Comparison of ENCODE assay signal across 1 cellular context in genomic region chr11:77589521-77590193, GRCh38.
A peak's percentile ranks its signal among the peaks of the same experiment; 100 is the strongest.
TF ChIP-seq lines count a peak whose summit lies in the region.

A gene with protein sequence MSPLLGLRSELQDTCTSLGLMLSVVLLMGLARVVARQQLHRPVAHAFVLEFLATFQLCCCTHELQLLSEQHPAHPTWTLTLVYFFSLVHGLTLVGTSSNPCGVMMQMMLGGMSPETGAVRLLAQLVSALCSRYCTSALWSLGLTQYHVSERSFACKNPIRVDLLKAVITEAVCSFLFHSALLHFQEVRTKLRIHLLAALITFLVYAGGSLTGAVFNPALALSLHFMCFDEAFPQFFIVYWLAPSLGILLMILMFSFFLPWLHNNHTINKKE (plus strand): TSS chr11:77589953. CDS start chr11:77589993, 40 bp downstream.

TF ChIP-seq in HepG2, 621 proteins besides CTCF, POLR2A, EP300 and RAD21 (continued from another document and continues in another):
- TF ChIP-seq, protein P1, sequence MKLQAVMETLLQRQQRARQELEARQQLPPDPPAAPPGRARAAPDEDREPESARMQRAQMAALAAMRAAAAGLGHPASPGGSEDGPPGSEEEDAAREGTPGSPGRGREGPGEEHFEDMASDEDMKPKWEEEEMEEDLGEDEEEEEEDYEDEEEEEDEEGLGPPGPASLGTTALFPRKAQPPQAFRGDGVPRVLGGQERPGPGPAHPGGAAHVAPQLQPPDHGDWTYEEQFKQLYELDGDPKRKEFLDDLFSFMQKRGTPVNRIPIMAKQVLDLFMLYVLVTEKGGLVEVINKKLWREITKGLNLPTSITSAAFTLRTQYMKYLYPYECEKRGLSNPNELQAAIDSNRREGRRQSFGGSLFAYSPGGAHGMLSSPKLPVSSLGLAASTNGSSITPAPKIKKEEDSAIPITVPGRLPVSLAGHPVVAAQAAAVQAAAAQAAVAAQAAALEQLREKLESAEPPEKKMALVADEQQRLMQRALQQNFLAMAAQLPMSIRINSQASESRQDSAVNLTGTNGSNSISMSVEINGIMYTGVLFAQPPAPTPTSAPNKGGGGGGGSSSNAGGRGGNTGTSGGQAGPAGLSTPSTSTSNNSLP (IDR thresholded peaks at IDR 0.05; ENCODE audit: low read depth, low read length) = no peak
- TF ChIP-seq, protein P2, sequence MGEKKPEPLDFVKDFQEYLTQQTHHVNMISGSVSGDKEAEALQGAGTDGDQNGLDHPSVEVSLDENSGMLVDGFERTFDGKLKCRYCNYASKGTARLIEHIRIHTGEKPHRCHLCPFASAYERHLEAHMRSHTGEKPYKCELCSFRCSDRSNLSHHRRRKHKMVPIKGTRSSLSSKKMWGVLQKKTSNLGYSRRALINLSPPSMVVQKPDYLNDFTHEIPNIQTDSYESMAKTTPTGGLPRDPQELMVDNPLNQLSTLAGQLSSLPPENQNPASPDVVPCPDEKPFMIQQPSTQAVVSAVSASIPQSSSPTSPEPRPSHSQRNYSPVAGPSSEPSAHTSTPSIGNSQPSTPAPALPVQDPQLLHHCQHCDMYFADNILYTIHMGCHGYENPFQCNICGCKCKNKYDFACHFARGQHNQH (CRISPR knock-in tag; IDR thresholded peaks at IDR 0.05) = peak; percentile 75
- no peak for TF ChIP-seq GABPA (IDR thresholded peaks at IDR 0.05; ENCODE audit: low read depth, low read length)
- TF ChIP-seq GABPA (CRISPR knock-in tag; IDR thresholded peaks at IDR 0.05; ENCODE audit: low read depth) = no peak
- TF ChIP-seq ZNF564 (CRISPR knock-in tag; IDR thresholded peaks at IDR 0.05) = no peak
- TF ChIP-seq, protein P3, sequence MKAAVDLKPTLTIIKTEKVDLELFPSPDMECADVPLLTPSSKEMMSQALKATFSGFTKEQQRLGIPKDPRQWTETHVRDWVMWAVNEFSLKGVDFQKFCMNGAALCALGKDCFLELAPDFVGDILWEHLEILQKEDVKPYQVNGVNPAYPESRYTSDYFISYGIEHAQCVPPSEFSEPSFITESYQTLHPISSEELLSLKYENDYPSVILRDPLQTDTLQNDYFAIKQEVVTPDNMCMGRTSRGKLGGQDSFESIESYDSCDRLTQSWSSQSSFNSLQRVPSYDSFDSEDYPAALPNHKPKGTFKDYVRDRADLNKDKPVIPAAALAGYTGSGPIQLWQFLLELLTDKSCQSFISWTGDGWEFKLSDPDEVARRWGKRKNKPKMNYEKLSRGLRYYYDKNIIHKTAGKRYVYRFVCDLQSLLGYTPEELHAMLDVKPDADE (CRISPR knock-in tag; IDR thresholded peaks at IDR 0.05) = no peak; the same call in 1 of the 2 replicates
- no peak for TF ChIP-seq MIER2 (CRISPR knock-in tag; IDR thresholded peaks at IDR 0.05)
- TF ChIP-seq HDAC6 (IDR thresholded peaks at IDR 0.05; ENCODE audit: low read depth, low read length) = no peak
- no peak for TF ChIP-seq CEBPB (IDR thresholded peaks at IDR 0.05; ENCODE audit: borderline replicate concordance, low read depth, low read length)
- peak; percentile 84 for TF ChIP-seq TAF1 (CRISPR knock-in tag; IDR thresholded peaks at IDR 0.05)
- no peak for TF ChIP-seq NFRKB (IDR thresholded peaks at IDR 0.05)
- no peak for TF ChIP-seq KMT2A (CRISPR knock-in tag; IDR thresholded peaks at IDR 0.05)
- TF ChIP-seq DMAP1 (CRISPR knock-in tag; IDR thresholded peaks at IDR 0.05) = peak; percentile 74
- peak; percentile 64 for TF ChIP-seq ZNF609 (CRISPR knock-in tag; IDR thresholded peaks at IDR 0.05; ENCODE audit: borderline replicate concordance)
- TF ChIP-seq RBM22 (optimal IDR thresholded peaks at IDR 0.05; ENCODE audit: low read length) = no peak
- no peak for TF ChIP-seq SMARCE1 (IDR thresholded peaks at IDR 0.05; ENCODE audit: borderline replicate concordance)
- peak; percentile 68 for TF ChIP-seq KDM6A (CRISPR knock-in tag; IDR thresholded peaks at IDR 0.05; ENCODE audit: low read depth)
- no peak for TF ChIP-seq ISX (CRISPR knock-in tag; conservative IDR thresholded peaks at IDR 0.05)
- peak; percentile 86; the same call in 1 of the 2 replicates for TF ChIP-seq PHF21A (CRISPR knock-in tag; IDR thresholded peaks at IDR 0.05)
- TF ChIP-seq GTF2F1 (IDR thresholded peaks at IDR 0.05; ENCODE audit: low read length) = no peak
- TF ChIP-seq PHF8 (CRISPR knock-in tag; IDR thresholded peaks at IDR 0.05) = peak; percentile 90
- no peak for TF ChIP-seq SRSF9 (IDR thresholded peaks at IDR 0.05; ENCODE audit: borderline replicate concordance, insufficient read depth, low read depth, low read length, poor library complexity, severe bottlenecking)
- TF ChIP-seq ZNF670 (CRISPR knock-in tag; IDR thresholded peaks at IDR 0.05; ENCODE audit: borderline replicate concordance) = no peak
- 0 out of 2 replicates have a peak, but pooled peaks have one; percentile 37 for TF ChIP-seq ZNF792 (CRISPR knock-in tag; IDR thresholded peaks at IDR 0.05)
- no peak for TF ChIP-seq RAD51 (IDR thresholded peaks at IDR 0.05; ENCODE audit: borderline replicate concordance)
- TF ChIP-seq ARID2 (CRISPR knock-in tag; IDR thresholded peaks at IDR 0.05; ENCODE audit: borderline replicate concordance) = 0 out of 2 replicates have a peak, but pooled peaks have one; percentile 9
- no peak for TF ChIP-seq ZNF879 (CRISPR knock-in tag; IDR thresholded peaks at IDR 0.05)
- peak; percentile 59 for TF ChIP-seq HNRNPK (IDR thresholded peaks at IDR 0.05; ENCODE audit: low read depth, low read length, poor library complexity, severe bottlenecking)
- TF ChIP-seq SMYD3 (CRISPR knock-in tag; IDR thresholded peaks at IDR 0.05) = no peak
- TF ChIP-seq SRSF1 (optimal IDR thresholded peaks at IDR 0.05; ENCODE audit: low read depth, low read length) = peak; percentile 92
- TF ChIP-seq BRCA1 (CRISPR knock-in tag; IDR thresholded peaks at IDR 0.05) = no peak
- TF ChIP-seq FOXK2 (IDR thresholded peaks at IDR 0.05) = no peak
- TF ChIP-seq, protein P4, sequence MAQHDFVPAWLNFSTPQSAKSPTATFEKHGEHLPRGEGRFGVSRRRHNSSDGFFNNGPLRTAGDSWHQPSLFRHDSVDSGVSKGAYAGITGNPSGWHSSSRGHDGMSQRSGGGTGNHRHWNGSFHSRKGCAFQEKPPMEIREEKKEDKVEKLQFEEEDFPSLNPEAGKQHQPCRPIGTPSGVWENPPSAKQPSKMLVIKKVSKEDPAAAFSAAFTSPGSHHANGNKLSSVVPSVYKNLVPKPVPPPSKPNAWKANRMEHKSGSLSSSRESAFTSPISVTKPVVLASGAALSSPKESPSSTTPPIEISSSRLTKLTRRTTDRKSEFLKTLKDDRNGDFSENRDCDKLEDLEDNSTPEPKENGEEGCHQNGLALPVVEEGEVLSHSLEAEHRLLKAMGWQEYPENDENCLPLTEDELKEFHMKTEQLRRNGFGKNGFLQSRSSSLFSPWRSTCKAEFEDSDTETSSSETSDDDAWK (CRISPR knock-in tag; IDR thresholded peaks at IDR 0.05) = no peak
- TF ChIP-seq ZNF550 (CRISPR knock-in tag; IDR thresholded peaks at IDR 0.05; ENCODE audit: borderline replicate concordance) = 0 out of 2 replicates have a peak, but pooled peaks have one; percentile 19
- no peak for TF ChIP-seq ZNF652 (CRISPR knock-in tag; IDR thresholded peaks at IDR 0.05; ENCODE audit: borderline replicate concordance, low read depth)
- TF ChIP-seq ZNF207 (IDR thresholded peaks at IDR 0.05; ENCODE audit: borderline replicate concordance) = no peak
- TF ChIP-seq RBM39 (IDR thresholded peaks at IDR 0.05; ENCODE audit: low read depth, low read length, poor library complexity, severe bottlenecking) = peak; percentile 88
- TF ChIP-seq ARID5B (CRISPR knock-in tag; IDR thresholded peaks at IDR 0.05) = peak; percentile 79
- 0 out of 2 replicates have a peak, but pooled peaks have one; percentile 27 for TF ChIP-seq MIXL1 (CRISPR knock-in tag; IDR thresholded peaks at IDR 0.05)
- TF ChIP-seq ATF7 (IDR thresholded peaks at IDR 0.05) = no peak
- 0 out of 2 replicates have a peak, but pooled peaks have one; percentile 24 for TF ChIP-seq ATF7 (CRISPR knock-in tag; IDR thresholded peaks at IDR 0.05)
- TF ChIP-seq XRCC5 (optimal IDR thresholded peaks at IDR 0.05; ENCODE audit: low read length) = peak; percentile 16
- peak; percentile 18; the same call in 1 of the 2 replicates for TF ChIP-seq ZNF138 (CRISPR knock-in tag; IDR thresholded peaks at IDR 0.05; ENCODE audit: low read depth)
- peak; percentile 56 for TF ChIP-seq ZNF766 (CRISPR knock-in tag; IDR thresholded peaks at IDR 0.05; ENCODE audit: borderline replicate concordance)
- TF ChIP-seq HNRNPUL1 (IDR thresholded peaks at IDR 0.05; ENCODE audit: low read depth, low read length) = no peak
- no peak; the same call in 1 of the 2 replicates for TF ChIP-seq PPARG (CRISPR knock-in tag; conservative IDR thresholded peaks at IDR 0.05)
- peak; percentile 79 for TF ChIP-seq PITX1 (CRISPR knock-in tag; IDR thresholded peaks at IDR 0.05)
- peak; percentile 86; the same call in 1 of the 2 replicates for TF ChIP-seq ZFP82 (CRISPR knock-in tag; IDR thresholded peaks at IDR 0.05; ENCODE audit: borderline replicate concordance)
- no peak for TF ChIP-seq CBX1 (IDR thresholded peaks at IDR 0.05; ENCODE audit: low read depth)
- TF ChIP-seq ZMYM3 (CRISPR knock-in tag; IDR thresholded peaks at IDR 0.05) = peak; percentile 59
- TF ChIP-seq NCOA1 (CRISPR knock-in tag; IDR thresholded peaks at IDR 0.05) = no peak
- TF ChIP-seq NKX3-1 (CRISPR knock-in tag; IDR thresholded peaks at IDR 0.05) = 0 out of 2 replicates have a peak, but pooled peaks have one; percentile 68
- peak; percentile 47; the same call in 1 of the 2 replicates for TF ChIP-seq TBX3 (IDR thresholded peaks at IDR 0.05; ENCODE audit: borderline replicate concordance)
- peak; percentile 92 for TF ChIP-seq SPEN (CRISPR knock-in tag; IDR thresholded peaks at IDR 0.05; ENCODE audit: low read depth)
- TF ChIP-seq ZNF572 (CRISPR knock-in tag; IDR thresholded peaks at IDR 0.05) = no peak
